8 cellular contexts compared by ENCODE assay signal in the genomic region with DNA sequence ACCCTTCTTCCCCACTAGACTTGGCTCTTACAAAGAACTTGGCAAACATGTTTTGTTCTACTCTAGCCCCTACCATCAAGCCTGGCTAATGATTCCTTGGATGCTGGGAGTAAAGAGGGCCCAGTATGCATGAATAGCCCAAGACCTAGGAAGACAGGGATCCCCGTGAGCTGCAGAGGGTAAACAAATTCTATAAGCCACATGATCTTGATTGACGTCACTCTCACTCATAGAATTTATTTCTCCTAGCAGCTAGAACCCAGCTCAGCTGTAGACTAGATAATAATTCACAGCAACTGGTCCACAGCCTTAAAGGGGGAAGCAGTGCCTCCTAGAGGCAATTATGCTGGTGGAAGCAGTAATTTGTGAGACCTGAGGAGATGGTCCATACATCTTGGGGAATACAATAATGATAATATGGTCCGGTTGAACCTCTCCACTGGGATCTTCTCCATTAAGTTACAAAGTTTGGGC. TPM values are rescaled to one million over a fixed set of nuclear protein-coding genes. Genes with fewer than 3 reads are reported as not detected.
A peak's percentile ranks its signal among the peaks of the same experiment; 100 is the strongest.
DNase-seq lines count a peak whose midpoint lies in the region; ATAC-seq lines count a peak whose summit lies in the region.

No MANE protein-coding gene starts in this region.

- intact Hi-C loops in left colon (cut with DNase I, micrococcal nuclease), result no loop called here

- ATAC-seq in HG02642 (IDR thresholded peaks at IDR 0.05; ENCODE audit: poor library complexity, unreplicated experiment), result peak; percentile 69
- peak; percentile 84 for ATAC-seq in left colon
- ATAC-seq in esophagus mucosa, result no peak
- ATAC-seq in HG02852 (IDR thresholded peaks at IDR 0.05; ENCODE audit: unreplicated experiment), result no peak

- DNase-seq in ELF-1 (ENCODE audit: low read depth, low spot score) (peak; percentile 37), left colon (peak; percentile 34 to 47), 8988T (no peak), kidney glomerular epithelial cell (lab: John Stamatoyannopoulos, UW) (no peak)
- DNase-seq in activated CD8-positive, alpha-beta memory T cell treated with anti-CD3 and anti-CD28 coated beads, Interleukin-2, amount 50 U/mL, for 4 hours, result peak; percentile 50

RNA-seq across cellular contexts. Expression of gene USO1, which starts 16.1 kb away (rescaled TPM):
- 10 to 100 TPM; 51.5 to 55.4 TPM for total RNA-seq in left colon
- total RNA-seq in esophagus mucosa, result 44.3 TPM

RNA-seq across cellular contexts. Expression of gene G3BP2, which starts 35.0 kb away (rescaled TPM):
- total RNA-seq in left colon (100 to 1,000 TPM; 158 to 159 TPM), esophagus mucosa (47.2 TPM)

Comparison
In these comparisons a context has a peak if more than half of its experiments do, and no peak if none do; other contexts are left out.
1. DNase-seq: peak in ELF-1 (single experiment), activated CD8-positive, alpha-beta memory T cell treated with anti-CD3 and anti-CD28 coated beads, Interleukin-2, amount 50 U/mL, for 4 hours (single experiment) and left colon (2 of 2); none in 8988T (single experiment) and kidney glomerular epithelial cell (single experiment).
2. ATAC-seq: peak in HG02642 (single experiment) and left colon (single experiment); none in esophagus mucosa (single experiment) and HG02852 (single experiment).